In the genomic region with DNA sequence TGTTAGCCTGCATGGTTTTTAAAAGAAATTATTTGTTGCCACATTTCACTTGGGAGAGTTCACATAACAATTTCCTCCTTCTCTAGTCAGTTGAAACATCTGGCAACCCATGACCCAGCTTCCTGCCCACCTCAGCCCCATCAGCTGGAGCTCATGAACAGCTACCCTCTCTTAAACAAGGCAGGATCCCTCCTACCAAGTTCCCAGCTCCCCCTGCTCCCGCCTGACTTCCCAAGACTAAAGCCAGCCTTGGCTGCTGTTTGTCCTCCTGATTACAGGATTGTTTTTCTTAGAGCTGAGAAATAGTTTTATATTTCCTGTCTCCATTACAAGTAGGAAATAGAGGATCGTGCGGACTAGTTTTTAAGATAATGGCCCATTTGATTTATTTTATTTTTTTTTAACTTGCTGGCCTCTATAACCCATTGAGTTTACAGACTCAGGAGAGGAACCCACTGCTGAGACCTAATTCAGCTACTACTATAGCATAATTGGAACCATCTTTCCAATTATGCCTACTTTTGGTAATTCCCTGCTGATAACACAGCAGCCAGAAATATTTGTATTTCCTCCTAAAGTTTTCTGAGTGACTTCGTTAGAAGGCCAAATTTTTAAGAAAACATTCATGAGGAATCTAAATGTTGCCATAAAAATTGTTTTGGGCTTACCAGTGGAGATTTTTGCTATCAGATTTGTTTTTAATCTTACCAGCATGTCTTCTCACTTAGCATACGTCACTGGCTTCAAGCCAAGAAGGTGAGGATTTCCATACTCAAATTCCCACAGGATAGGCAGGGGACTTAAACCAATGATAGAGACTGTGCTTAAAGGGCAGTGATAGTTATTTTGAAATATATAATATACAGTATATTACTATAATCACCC, we compare ENCODE assay signal across 1 cellular context.
TF ChIP-seq lines count a peak whose summit lies in the region.

No MANE protein-coding gene starts in this region.

TF ChIP-seq in HepG2, 621 proteins besides CTCF, POLR2A, EP300 and RAD21 (continued from another document):
- TF ChIP-seq, protein P1, sequence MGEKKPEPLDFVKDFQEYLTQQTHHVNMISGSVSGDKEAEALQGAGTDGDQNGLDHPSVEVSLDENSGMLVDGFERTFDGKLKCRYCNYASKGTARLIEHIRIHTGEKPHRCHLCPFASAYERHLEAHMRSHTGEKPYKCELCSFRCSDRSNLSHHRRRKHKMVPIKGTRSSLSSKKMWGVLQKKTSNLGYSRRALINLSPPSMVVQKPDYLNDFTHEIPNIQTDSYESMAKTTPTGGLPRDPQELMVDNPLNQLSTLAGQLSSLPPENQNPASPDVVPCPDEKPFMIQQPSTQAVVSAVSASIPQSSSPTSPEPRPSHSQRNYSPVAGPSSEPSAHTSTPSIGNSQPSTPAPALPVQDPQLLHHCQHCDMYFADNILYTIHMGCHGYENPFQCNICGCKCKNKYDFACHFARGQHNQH (CRISPR knock-in tag; IDR thresholded peaks at IDR 0.05): no peak
- no peak for TF ChIP-seq ZSCAN30 (CRISPR knock-in tag; IDR thresholded peaks at IDR 0.05)
